In the genomic region with DNA sequence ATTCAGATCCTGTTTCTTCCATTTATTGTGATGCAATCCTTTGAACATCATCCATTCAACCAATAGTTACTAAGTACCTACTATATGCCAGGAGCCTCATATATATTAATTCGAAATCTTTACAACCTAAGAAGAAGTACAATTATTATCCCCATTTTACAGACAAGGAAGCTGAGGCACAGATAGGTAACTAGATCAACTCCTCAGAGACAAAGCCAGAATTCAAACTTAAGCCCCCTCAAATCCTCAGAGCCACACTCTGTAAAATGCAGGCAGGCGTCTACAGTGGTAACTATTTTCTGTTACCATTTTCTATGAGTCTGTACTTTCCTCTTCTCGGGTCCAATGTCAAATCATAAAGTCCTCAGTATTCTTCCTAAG, we compare ENCODE assay signal across 15 cellular contexts.
DNase-seq lines count a peak whose midpoint lies in the region; ATAC-seq, FAIRE-seq and TF ChIP-seq lines count a peak whose summit lies in the region.
"Had no signal": no experiment of that assay in that cellular context is flagged by ENCODE, and none has a peak within 500 bp of the region (broad histone marks: within the 10 kb centered on the region; RNA-seq: fewer than 3 reads in every experiment).

No MANE protein-coding gene starts in this region.

- H3K9me3 ChIP-seq in HepG2 (ENCODE audit: low read length) (no peaks in the 10 kb centered on the region), right lobe of liver (no peaks in the 10 kb centered on the region), uterus (no peaks in the 10 kb centered on the region)
- H3K9me3 ChIP-seq: BE2C had no signal

- H3K4me3 Mint-ChIP-seq in activated T-helper 17 cell treated with anti-CD3 and anti-CD28 coated beads, Interleukin-2, amount 50 U/mL, for 72 hours: peak overlapping the region; percentile 83
- H3K4me3 Mint-ChIP-seq in naive B cell: peak overlapping the region in 6 of 8 donors; percentile 58 to 98 (median 94)
- H3K4me3 Mint-ChIP-seq: activated CD8-positive, alpha-beta T cell treated with anti-CD3 and anti-CD28 coated beads for 36 hours had no signal

- H4K20me1 ChIP-seq in HepG2 (ENCODE audit: insufficient read depth, low read length): peaks cover 30% of the 10 kb centered on the region

- H3K79me2 ChIP-seq in HepG2 (ENCODE audit: insufficient read depth, low read length): peaks cover 35% of the 10 kb centered on the region

- H3K4me2 ChIP-seq in HepG2 (ENCODE audit: low read depth, low read length): no peak overlapping the region

- H3K4me1 Mint-ChIP-seq in activated T-helper 17 cell treated with anti-CD3 and anti-CD28 coated beads, Interleukin-2, amount 50 U/mL, for 72 hours: peaks cover 42% of the 10 kb centered on the region
- H3K4me1 Mint-ChIP-seq in naive B cell: peaks cover 56 to 68% (median 65%) of the 10 kb centered on the region in 3 donors

- BruUV-seq in HepG2 (replicated peaks; lab: Mats Ljungman, UMichigan): no TSS peak

- CTCF ChIA-PET in HepG2 (lab: Yijun Ruan, JAX; ENCODE audit: low intra/inter-chr PET ratio, low total read pairs): no interaction called here

- peaks cover 8 to 9% of the 10 kb centered on the region in 2 experiments; a peak in 4 of 5 replicates for H3K36me3 ChIP-seq in HepG2 (replicated peaks in 1 of 2; ENCODE audit: control insufficient read depth in 1 of 2, insufficient read depth in 2 of 2, low read length in 2 of 2)
- no peaks in the 10 kb centered on the region for H3K36me3 ChIP-seq in right lobe of liver
- H3K36me3 ChIP-seq in uterus: no peaks in the 10 kb centered on the region
- H3K36me3 ChIP-seq: BE2C had no signal

- H3K27ac Mint-ChIP-seq in activated T-helper 17 cell treated with anti-CD3 and anti-CD28 coated beads, Interleukin-2, amount 50 U/mL, for 72 hours: peak overlapping the region; percentile 91
- peak overlapping the region in 5 of 6 donors; percentile 41 to 100 (median 98) for H3K27ac Mint-ChIP-seq in naive B cell

- POLR2A ChIA-PET in HepG2 (lab: Yijun Ruan, JAX): no interaction called here

- ATAC-seq in HepG2: no peak
- no peak for ATAC-seq in right lobe of liver
- ATAC-seq in activated T-helper 17 cell treated with anti-CD3 and anti-CD28 coated beads, Interleukin-2, amount 50 U/mL, for 72 hours (replicated peaks): no peak
- ATAC-seq in naive B cell (ENCODE audit: low read depth in 2 of 2): no peak
- no peak for ATAC-seq in HG03025 (IDR thresholded peaks at IDR 0.05; ENCODE audit: low FRiP score, unreplicated experiment)
- ATAC-seq: activated CD8-positive, alpha-beta T cell treated with anti-CD3 and anti-CD28 coated beads for 36 hours had no signal

- no peak for DNase-seq in HepG2 (ENCODE audit: low spot score)
- DNase-seq in right lobe of liver: no peak
- DNase-seq in naive B cell: no peak
- DNase-seq in uterus: no peak
- DNase-seq in AG08395 (ENCODE audit: low spot score): no peak
- no peak for DNase-seq in NCI-H526 treated with DMSO at 0.1 percent for 48 hours (lab: John Stamatoyannopoulos, UW)
- DNase-seq: activated effector memory CD4-positive, alpha-beta T cell treated with anti-CD3 and anti-CD28 coated beads, Interleukin-2, amount 50 U/mL, for 16 hours; BE2C; hippocampal formation; NCI-H146; stimulated activated CD4-positive, alpha-beta T cell treated with anti-CD3 and anti-CD28 coated beads, Interleukin-15, amount 100 ng/mL, for 24 hours had no signal

- H3K27ac ChIP-seq in HepG2 (ENCODE audit: extremely low read length, insufficient read depth, low read length) (no peak overlapping the region), right lobe of liver (no peak overlapping the region), uterus (peak overlapping the region; percentile 99 to 100)

- no peaks in the 10 kb centered on the region for H3K9me3 Mint-ChIP-seq in activated T-helper 17 cell treated with anti-CD3 and anti-CD28 coated beads, Interleukin-2, amount 50 U/mL, for 72 hours
- H3K9me3 Mint-ChIP-seq in naive B cell: no peaks in the 10 kb centered on the region

- intact Hi-C loops in HepG2 (cut with micrococcal nuclease; ENCODE audit: unreplicated experiment) (no loop called here), right lobe of liver (cut with DNase I) (no loop called here), uterus (cut with DNase I; ENCODE audit: low total_unique reads) (loop anchor here (10.0 kb wide), 1 partner anchor 51 kb away; no protein-coding TSS in a partner anchor)

- TF ChIP-seq CTCF in HepG2 (CRISPR knock-in tag; IDR thresholded peaks at IDR 0.05) (no peak), right lobe of liver (IDR thresholded peaks at IDR 0.05) (no peak), uterus (IDR thresholded peaks at IDR 0.05) (no peak)

- H3K4me3 ChIP-seq in HepG2 (replicated peaks in 1 of 3; ENCODE audit: insufficient read depth in 1 of 3, low read depth in 2 of 3, low read length in 3 of 3): no peak overlapping the region
- H3K4me3 ChIP-seq in right lobe of liver: no peak overlapping the region
- no peak overlapping the region for H3K4me3 ChIP-seq in uterus

- H3K9ac ChIP-seq in HepG2 (ENCODE audit: insufficient read depth, low read depth, low read length): no peak overlapping the region

- peaks cover 39% of the 10 kb centered on the region for H3K4me1 ChIP-seq in HepG2 (ENCODE audit: insufficient read depth, low read length)
- peaks cover 0 to 19% (median 2%) of the 10 kb centered on the region in 4 donors for H3K4me1 ChIP-seq in right lobe of liver
- peaks cover 9 to 14% of the 10 kb centered on the region in 2 donors for H3K4me1 ChIP-seq in uterus

- no peaks in the 10 kb centered on the region for H3K36me3 Mint-ChIP-seq in activated T-helper 17 cell treated with anti-CD3 and anti-CD28 coated beads, Interleukin-2, amount 50 U/mL, for 72 hours (ENCODE audit: low read depth)
- no peaks in the 10 kb centered on the region for H3K36me3 Mint-ChIP-seq in naive B cell

- H2AFZ ChIP-seq in HepG2 (ENCODE audit: low read length): no peak overlapping the region

- TF ChIP-seq EP300 in HepG2 (IDR thresholded peaks at IDR 0.05; ENCODE audit: low read depth in 2 of 2, low read length in 2 of 2) (no peak), HepG2 (CRISPR knock-in tag; IDR thresholded peaks at IDR 0.05; ENCODE audit: borderline replicate concordance) (no peak)

- no peak for FAIRE-seq in HepG2 (lab: Jason Lieb, UNC)
- FAIRE-seq: GM12891 had no signal

- H3K27me3 ChIP-seq in HepG2 (ENCODE audit: control insufficient read depth in 1 of 2, insufficient read depth in 2 of 2, low read length in 2 of 2): no peaks in the 10 kb centered on the region
- no peaks in the 10 kb centered on the region for H3K27me3 ChIP-seq in right lobe of liver
- H3K27me3 ChIP-seq in uterus: no peaks in the 10 kb centered on the region
- H3K27me3 ChIP-seq: BE2C had no signal

- no peak for TF ChIP-seq RAD21 in HepG2 (CRISPR knock-in tag; IDR thresholded peaks at IDR 0.05)

- 96% methylated on average over 3 of the region's 3 CpGs for WGBS in HepG2 (ENCODE audit: low lambda C conversion rate)
- WGBS in right lobe of liver (ENCODE audit: insufficient coverage, low coverage, low lambda C conversion rate, missing lambda C conversion rate): 93% methylated on average over 3 of the region's 3 CpGs

- no peaks in the 10 kb centered on the region for H3K27me3 Mint-ChIP-seq in activated T-helper 17 cell treated with anti-CD3 and anti-CD28 coated beads, Interleukin-2, amount 50 U/mL, for 72 hours
- H3K27me3 Mint-ChIP-seq in naive B cell: no peaks in the 10 kb centered on the region
- H3K27me3 Mint-ChIP-seq: activated CD8-positive, alpha-beta T cell treated with anti-CD3 and anti-CD28 coated beads for 36 hours had no signal

- TF ChIP-seq POLR2A in HepG2 (IDR thresholded peaks at IDR 0.05; ENCODE audit: insufficient read depth in 1 of 2, low read depth in 2 of 2, low read length in 2 of 2) (no peak), right lobe of liver (IDR thresholded peaks at IDR 0.05) (no peak), uterus (IDR thresholded peaks at IDR 0.05) (no peak)

- in situ Hi-C loops in HepG2 (cut with HindIII; ENCODE audit: extremely low pct_ligation_motif_present, low pct_unique_long_range_greater_than_20kb): no loop called here

TF ChIP-seq in HepG2, 621 proteins besides CTCF, POLR2A, EP300 and RAD21:
- TF ChIP-seq ZNF629 (CRISPR knock-in tag; conservative IDR thresholded peaks at IDR 0.05) (peak; percentile 80), ZNF678 (CRISPR knock-in tag; IDR thresholded peaks at IDR 0.05) (no peak), ZMYM3 (CRISPR knock-in tag; IDR thresholded peaks at IDR 0.05) (0 out of 2 replicates have a peak, but pooled peaks have one; percentile 19), CEBPB (IDR thresholded peaks at IDR 0.05; ENCODE audit: borderline replicate concordance, low read depth, low read length) (peak; percentile 39; the same call in 1 of the 2 replicates)
- TF ChIP-seq, protein P1, sequence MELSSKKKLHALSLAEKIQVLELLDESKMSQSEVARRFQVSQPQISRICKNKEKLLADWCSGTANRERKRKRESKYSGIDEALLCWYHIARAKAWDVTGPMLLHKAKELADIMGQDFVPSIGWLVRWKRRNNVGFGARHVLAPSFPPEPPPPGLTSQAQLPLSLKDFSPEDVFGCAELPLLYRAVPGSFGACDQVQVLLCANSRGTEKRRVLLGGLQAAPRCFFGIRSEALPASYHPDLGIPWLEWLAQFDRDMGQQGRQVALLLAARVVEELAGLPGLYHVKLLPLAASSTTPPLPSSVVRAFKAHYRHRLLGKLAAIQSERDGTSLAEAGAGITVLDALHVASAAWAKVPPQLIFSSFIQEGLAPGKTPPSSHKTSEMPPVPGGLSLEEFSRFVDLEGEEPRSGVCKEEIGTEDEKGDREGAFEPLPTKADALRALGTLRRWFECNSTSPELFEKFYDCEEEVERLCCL (CRISPR knock-in tag; IDR thresholded peaks at IDR 0.05; ENCODE audit: borderline replicate concordance): no peak

Comparison
In these comparisons a context has a peak if more than half of its experiments do, and no peak if none do; other contexts are left out.
1. H3K27ac ChIP-seq: peak in uterus (2 of 2); none in HepG2 (single experiment) and right lobe of liver (0 of 3).